Comparison of ENCODE assay signal across 15 cellular contexts in the genomic region with DNA sequence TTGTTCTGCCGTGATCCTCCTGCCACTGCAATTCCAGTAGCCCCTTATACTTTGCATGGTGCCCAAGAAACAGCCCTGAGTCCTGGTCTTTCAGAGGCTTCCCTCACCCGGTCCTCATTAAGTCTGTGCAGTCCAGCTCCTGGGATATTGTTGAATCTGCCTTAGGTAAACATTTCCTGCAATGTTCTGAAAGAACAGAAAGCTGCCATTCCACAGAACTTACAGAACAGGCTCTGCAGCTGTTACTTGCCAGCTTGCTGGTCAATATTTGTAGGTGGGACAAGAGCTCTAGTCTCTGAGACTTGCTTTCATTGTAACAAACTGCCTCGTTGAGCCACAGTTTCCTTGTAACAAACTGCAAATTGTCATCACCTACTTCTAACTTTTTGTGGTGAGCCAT.
DNase-seq lines count a peak whose midpoint lies in the region; ATAC-seq and TF ChIP-seq lines count a peak whose summit lies in the region.
"Had no signal": no experiment of that assay in that cellular context is flagged by ENCODE, and none has a peak within 500 bp of the region (broad histone marks: within the 10 kb centered on the region; RNA-seq: fewer than 3 reads in every experiment).

No MANE protein-coding gene starts in this region.

- DNase-seq in LoVo (ENCODE audit: low spot score) (peak; percentile 54), stomach (peak; percentile 91), HFFc6 (no peak), natural killer cell (no peak)
- DNase-seq: activated naive CD4-positive, alpha-beta T cell treated with anti-CD3 and anti-CD28 coated beads, Interleukin-2, amount 50 U/mL, for 16 hours; NCI-H1092 treated with DMSO at 0.1 percent for 48 hours; NCI-H526 treated with DMSO at 0.1 percent for 48 hours; T-helper 1 cell had no signal

- no peak for TF ChIP-seq EP300 in stomach (IDR thresholded peaks at IDR 0.05)

- H3K4me1 ChIP-seq in liver (ENCODE audit: control insufficient read depth in 4 of 4, insufficient read depth in 4 of 4, low read length in 3 of 4), result no peaks in the 10 kb centered on the region
- H3K4me1 ChIP-seq in stomach, result peaks cover 0 to 19% (median 8%) of the 10 kb centered on the region in 4 donors

- H3K36me3 ChIP-seq in liver (ENCODE audit: control insufficient read depth in 4 of 4, insufficient read depth in 3 of 4, low read depth in 1 of 4, low read length in 3 of 4) (no peaks in the 10 kb centered on the region), stomach (no peaks in the 10 kb centered on the region)
- H3K36me3 ChIP-seq: thoracic aorta had no signal

- H3K27ac ChIP-seq in VCaP, result peak overlapping the region; percentile 100
- no peak overlapping the region for H3K27ac ChIP-seq in liver (ENCODE audit: low read depth in 1 of 2, low read length in 2 of 2)
- H3K27ac ChIP-seq in stomach, result peak overlapping the region; percentile 72 to 92 (median 80)
- H3K27ac ChIP-seq: RWPE1, thoracic aorta had no signal

- ATAC-seq in HG03045 (IDR thresholded peaks at IDR 0.05; ENCODE audit: unreplicated experiment) (no peak), natural killer cell (no peak)

- no peak overlapping the region for H3K4me3 Mint-ChIP-seq in HFFc6
- H3K4me3 Mint-ChIP-seq in natural killer cell, result no peak overlapping the region
- H3K4me3 Mint-ChIP-seq: CD14-positive monocyte, mesothelial cell of epicardium had no signal

- no peak for TF ChIP-seq RAD21 in liver (IDR thresholded peaks at IDR 0.05)

- TF ChIP-seq CTCF in VCaP (conservative IDR thresholded peaks at IDR 0.05), result no peak
- TF ChIP-seq CTCF in liver (IDR thresholded peaks at IDR 0.05; ENCODE audit: low read depth, low read length, missing input control), result no peak
- TF ChIP-seq CTCF in stomach (IDR thresholded peaks at IDR 0.05), result no peak
- TF ChIP-seq CTCF in HFFc6 (IDR thresholded peaks at IDR 0.05), result no peak
- TF ChIP-seq CTCF in natural killer cell (IDR thresholded peaks at IDR 0.05), result no peak

- H3K4me1 Mint-ChIP-seq in HFFc6 (ENCODE audit: low read depth), result no peaks in the 10 kb centered on the region
- H3K4me1 Mint-ChIP-seq in natural killer cell, result no peaks in the 10 kb centered on the region

- TF ChIP-seq POLR2A in stomach (IDR thresholded peaks at IDR 0.05), result no peak

- H3K27me3 ChIP-seq in liver (ENCODE audit: control insufficient read depth in 4 of 4, insufficient read depth in 4 of 4, low read length in 3 of 4) (no peaks in the 10 kb centered on the region), stomach (no peaks in the 10 kb centered on the region)

- WGBS in liver, result 34% methylated on average over 3 of the region's 3 CpGs
- 19 to 45% (median 23%) methylated on average over 3 of the region's 3 CpGs for WGBS in stomach, 5 donors

- H3K27me3 Mint-ChIP-seq in HFFc6 (ENCODE audit: insufficient read depth) (peaks cover 4% of the 10 kb centered on the region), natural killer cell (ENCODE audit: low read depth in 2 of 2) (peaks cover 0 to under 1% of the 10 kb centered on the region in 2 donors)

- H3K9me3 ChIP-seq in liver (ENCODE audit: control insufficient read depth in 4 of 4, low read length in 3 of 4) (no peaks in the 10 kb centered on the region), stomach (peaks cover 0 to 10% (median 0%) of the 10 kb centered on the region in 4 donors)
- H3K9me3 ChIP-seq: thoracic aorta had no signal

- H3K27ac Mint-ChIP-seq in HFFc6 (no peak overlapping the region), natural killer cell (no peak overlapping the region)
- H3K27ac Mint-ChIP-seq: mesothelial cell of epicardium had no signal

- H3K4me3 ChIP-seq in liver (ENCODE audit: low read depth in 1 of 3, low read length in 3 of 3) (no peak overlapping the region), stomach (no peak overlapping the region)
- H3K4me3 ChIP-seq: thoracic aorta had no signal

- H3K9me3 Mint-ChIP-seq in HFFc6, result no peaks in the 10 kb centered on the region
- no peaks in the 10 kb centered on the region for H3K9me3 Mint-ChIP-seq in natural killer cell
- H3K9me3 Mint-ChIP-seq: mesothelial cell of epicardium had no signal

- H3K36me3 Mint-ChIP-seq in HFFc6 (ENCODE audit: low read depth) (no peaks in the 10 kb centered on the region), natural killer cell (no peaks in the 10 kb centered on the region)
- H3K36me3 Mint-ChIP-seq: CD14-positive monocyte, mesothelial cell of epicardium had no signal

- intact Hi-C loops in stomach (cut with DNase I; ENCODE audit: low total_unique reads), result no loop called here
- intact Hi-C loops in natural killer cell (cut with micrococcal nuclease), result no loop called here

- no peak overlapping the region for H3K9ac ChIP-seq in liver (ENCODE audit: low read depth in 1 of 2, low read length in 2 of 2)

TF ChIP-seq in liver, 16 proteins besides CTCF, POLR2A, EP300 and RAD21:
- TF ChIP-seq SP1 (IDR thresholded peaks at IDR 0.05) (peak; percentile 52), EGR1 (IDR thresholded peaks at IDR 0.05; ENCODE audit: low read depth in 2 of 2) (no peak), TAF1 (conservative IDR thresholded peaks at IDR 0.05) (no peak)
TF ChIP-seq in liver: peak in this region for 1.

Comparison
In these comparisons a context has a peak if more than half of its experiments do, and no peak if none do; other contexts are left out.
1. DNase-seq: peak in LoVo (single experiment) and stomach (single experiment); none in HFFc6 (single experiment) and natural killer cell (single experiment).
2. H3K27ac ChIP-seq: peak in VCaP (single experiment) and stomach (5 of 5); none in liver (0 of 2).